18 cellular contexts compared by ENCODE assay signal in the genomic region with DNA sequence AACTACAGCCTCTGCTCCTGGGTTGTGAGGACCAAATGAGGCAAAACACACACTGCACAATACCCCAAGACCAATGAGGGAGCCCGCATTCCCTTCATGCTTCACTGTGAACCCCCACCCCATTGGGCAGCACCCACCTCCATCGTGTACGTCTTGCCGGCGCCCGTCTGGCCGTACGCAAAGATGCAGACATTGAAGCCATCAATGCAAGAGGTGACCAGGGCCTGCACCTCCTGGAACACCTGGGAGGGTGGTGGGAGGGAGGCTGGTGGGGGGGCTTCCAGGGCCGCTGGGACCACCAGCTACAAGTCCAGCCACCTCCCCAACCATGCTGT. TPM values are rescaled to one million over a fixed set of nuclear protein-coding genes. Genes with fewer than 3 reads are reported as not detected.
DNase-seq lines count a peak whose midpoint lies in the region; ATAC-seq, FAIRE-seq and TF ChIP-seq lines count a peak whose summit lies in the region.
"Had no signal": no experiment of that assay in that cellular context is flagged by ENCODE, and none has a peak within 500 bp of the region (broad histone marks: within the 10 kb centered on the region; RNA-seq: fewer than 3 reads in every experiment).

No MANE protein-coding gene starts in this region.

- no peaks in the 10 kb centered on the region for H3K9me2 ChIP-seq in HCT116 (ENCODE audit: insufficient read depth)

- H3K27me3 ChIP-seq in HCT116 (ENCODE audit: insufficient read depth, low read length) (no peaks in the 10 kb centered on the region), astrocyte (ENCODE audit: insufficient read depth, low read length) (no peaks in the 10 kb centered on the region), keratinocyte (ENCODE audit: control insufficient read depth, extremely low read depth, insufficient read depth, low read length) (no peaks in the 10 kb centered on the region)

- dilution Hi-C loops in keratinocyte (cut with MboI; ENCODE audit: extremely low pct_ligation_motif_present, low sequenced_read_pairs) = no loop called here

- FAIRE-seq in astrocyte (lab: Jason Lieb, UNC) (no peak), keratinocyte (lab: Jason Lieb, UNC) (no peak)
- FAIRE-seq: HepG2 had no signal

- peak overlapping the region; percentile 66 for H3K9ac ChIP-seq in HCT116 (ENCODE audit: low read length)
- no peak overlapping the region for H3K9ac ChIP-seq in astrocyte (ENCODE audit: low read length)
- H3K9ac ChIP-seq in keratinocyte (ENCODE audit: control insufficient read depth, extremely low read depth, insufficient read depth, low read length) = peak overlapping the region; percentile 19

- no peak for DNase-seq in HCT116 (ENCODE audit: low read depth, low spot score)
- DNase-seq in astrocyte (ENCODE audit: low read depth) = no peak
- DNase-seq in keratinocyte (ENCODE audit: low read depth, low spot score) = no peak
- DNase-seq in stimulated activated CD4-positive, alpha-beta T cell treated with anti-CD3 and anti-CD28 coated beads, Interleukin-1b, Interleukin-23, amount 100 ng/mL, for 48 hours = no peak
- DNase-seq: AML-193, COR-L47, NCI-H1092, NCI-H2081 treated with DMSO at 0.1 percent for 48 hours, NCI-H510A, NCI-H774 had no signal

- RAD21 ChIA-PET in HCT116 (lab: Charles Lee; ENCODE audit: low non-redundant PET in 1 of 2, low total read pairs in 2 of 2, uncharacterized antibody in 2 of 2, unreplicated experiment in 2 of 2) = no interaction called here

- peak overlapping the region; percentile 66 for H3K27ac Mint-ChIP-seq in astrocyte (ENCODE audit: unreplicated experiment)

- H3K9me3 Mint-ChIP-seq in astrocyte (ENCODE audit: unreplicated experiment) = no peaks in the 10 kb centered on the region

- H3K27ac ChIP-seq in 22Rv1 = peak overlapping the region; percentile 53
- H3K27ac ChIP-seq in HCT116 (ENCODE audit: low read depth, low read length) = peak overlapping the region; percentile 77
- no peak overlapping the region for H3K27ac ChIP-seq in astrocyte (ENCODE audit: low read depth, low read length)
- H3K27ac ChIP-seq in keratinocyte (ENCODE audit: control insufficient read depth, insufficient read depth, low read length) = peak overlapping the region; percentile 92

- H4K20me1 ChIP-seq in HCT116 (ENCODE audit: insufficient read depth) (no peaks in the 10 kb centered on the region), astrocyte (ENCODE audit: insufficient read depth, low read length) (peaks cover 3% of the 10 kb centered on the region), keratinocyte (ENCODE audit: control insufficient read depth, extremely low read depth, insufficient read depth, low read length) (no peaks in the 10 kb centered on the region)

- POLR2A ChIA-PET in HCT116 (lab: Charles Lee) = interaction anchor here (0.6 to 1.0 kb wide), 3 partner anchors 29 to 100 kb away, joined by 3 read pairs; partner anchors contain the start of gene KATNB1

- H3K36me3 ChIP-seq in HCT116 (ENCODE audit: control insufficient read depth in 1 of 2, insufficient read depth in 2 of 2, low read length in 2 of 2) (peaks cover 0 to 5% of the 10 kb centered on the region in 2 experiments; a peak in 1 of 4 replicates), astrocyte (ENCODE audit: insufficient read depth, low read length) (peaks cover 17% of the 10 kb centered on the region), keratinocyte (ENCODE audit: control insufficient read depth in 2 of 2, extremely low read depth in 1 of 2, insufficient read depth in 2 of 2, low read length in 2 of 2) (peaks cover 18 to 51% of the 10 kb centered on the region in 2 experiments)

- H3K4me1 Mint-ChIP-seq in astrocyte (ENCODE audit: low read depth, unreplicated experiment) = peaks cover 25% of the 10 kb centered on the region

- TF ChIP-seq CTCF in 22Rv1 (IDR thresholded peaks at IDR 0.05) = no peak
- no peak for TF ChIP-seq CTCF in HCT116 (IDR thresholded peaks at IDR 0.05 in 2 of 3, conservative IDR thresholded peaks at IDR 0.05 in 1 of 3; ENCODE audit: borderline replicate concordance in 1 of 3, insufficient read depth in 1 of 3, low read depth in 2 of 3, low read length in 2 of 3)
- TF ChIP-seq CTCF in astrocyte (IDR thresholded peaks at IDR 0.05; ENCODE audit: insufficient read depth, low read depth, low read length) = no peak
- no peak for TF ChIP-seq CTCF in keratinocyte (optimal IDR thresholded peaks at IDR 0.05 in 1 of 3, IDR thresholded peaks at IDR 0.05 in 1 of 3, conservative IDR thresholded peaks at IDR 0.05 in 1 of 3; ENCODE audit: extremely low read depth in 1 of 3, insufficient read depth in 2 of 3, low read length in 3 of 3)

- no TSS peak for BruUV-seq in HCT116 (replicated peaks; lab: Mats Ljungman, UMichigan)

- H3K4me3 Mint-ChIP-seq in astrocyte (ENCODE audit: unreplicated experiment) = no peak overlapping the region
- H3K4me3 Mint-ChIP-seq: CD14-positive monocyte had no signal

- H3K79me2 ChIP-seq in HCT116 (ENCODE audit: insufficient read depth, low read length) = no peaks in the 10 kb centered on the region
- H3K79me2 ChIP-seq in astrocyte (ENCODE audit: insufficient read depth, low read length) = peaks cover 4% of the 10 kb centered on the region
- no peaks in the 10 kb centered on the region for H3K79me2 ChIP-seq in keratinocyte (ENCODE audit: control insufficient read depth, insufficient read depth, low read length)

- H3K36me3 Mint-ChIP-seq in astrocyte (ENCODE audit: low read depth, unreplicated experiment) = peaks cover 25% of the 10 kb centered on the region
- H3K36me3 Mint-ChIP-seq: CD14-positive monocyte had no signal

- no peak for TF ChIP-seq RAD21 in HCT116 (IDR thresholded peaks at IDR 0.05; ENCODE audit: low read depth)

- H2AFZ ChIP-seq in HCT116 (ENCODE audit: low read depth, low read length, poor library complexity, severe bottlenecking) = no peak overlapping the region
- no peak overlapping the region for H2AFZ ChIP-seq in astrocyte (ENCODE audit: low read depth, low read length)
- H2AFZ ChIP-seq in keratinocyte (ENCODE audit: control insufficient read depth, low read length) = no peak overlapping the region
- H2AFZ ChIP-seq: PC-9 had no signal

- H3K4me3 ChIP-seq in HCT116 (replicated peaks in 1 of 2; ENCODE audit: low read depth in 1 of 2, low read length in 2 of 2) (no peak overlapping the region; a peak in 1 of 4 replicates), astrocyte (ENCODE audit: insufficient read depth, low read depth, low read length) (no peak overlapping the region), keratinocyte (ENCODE audit: control insufficient read depth in 2 of 3, extremely low read depth in 1 of 3, insufficient read depth in 2 of 3, low read depth in 1 of 3, low read length in 3 of 3) (no peak overlapping the region)
- H3K4me3 ChIP-seq: PC-9, SK-N-MC had no signal

- peaks cover 15 to 25% of the 10 kb centered on the region in 2 experiments for H3K4me1 ChIP-seq in HCT116 (ENCODE audit: control insufficient read depth in 1 of 2, insufficient read depth in 2 of 2, low read length in 2 of 2)
- peaks cover 8% of the 10 kb centered on the region for H3K4me1 ChIP-seq in astrocyte (ENCODE audit: insufficient read depth, low read length)
- peaks cover 21% of the 10 kb centered on the region for H3K4me1 ChIP-seq in keratinocyte (ENCODE audit: control insufficient read depth, extremely low read depth, insufficient read depth, low read length)

- no peaks in the 10 kb centered on the region for H3K27me3 Mint-ChIP-seq in astrocyte (ENCODE audit: low read depth, unreplicated experiment)

- H3K9me1 ChIP-seq in keratinocyte (ENCODE audit: control insufficient read depth, extremely low read depth, insufficient read depth, low read length) = no peaks in the 10 kb centered on the region

- peak overlapping the region; percentile 94 for H3K4me2 ChIP-seq in HCT116 (ENCODE audit: low read length)
- no peak overlapping the region for H3K4me2 ChIP-seq in astrocyte (ENCODE audit: low read length)
- no peak overlapping the region for H3K4me2 ChIP-seq in keratinocyte (ENCODE audit: control insufficient read depth, extremely low read depth, insufficient read depth, low read depth, low read length)

- H3K9me3 ChIP-seq in HCT116 (ENCODE audit: control insufficient read depth in 1 of 2, insufficient read depth in 1 of 2, low read depth in 1 of 2, low read length in 2 of 2) = no peaks in the 10 kb centered on the region
- H3K9me3 ChIP-seq in astrocyte (ENCODE audit: insufficient read depth, low read depth, low read length) = no peaks in the 10 kb centered on the region
- no peaks in the 10 kb centered on the region for H3K9me3 ChIP-seq in keratinocyte (ENCODE audit: control insufficient read depth, low read depth, low read length)

- ATAC-seq in HCT116 (no peak), GM19395 (IDR thresholded peaks at IDR 0.05; ENCODE audit: unreplicated experiment) (no peak), GM18511 (IDR thresholded peaks at IDR 0.05; ENCODE audit: unreplicated experiment) (no peak), HG03159 (IDR thresholded peaks at IDR 0.05; ENCODE audit: unreplicated experiment) (no peak)

- TF ChIP-seq POLR2A in HCT116 (IDR thresholded peaks at IDR 0.05; ENCODE audit: borderline replicate concordance, extremely low read depth, insufficient read depth, insufficient read length) = no peak

- CTCF ChIA-PET in HCT116 (lab: Charles Lee) = interaction anchor here (0.8 kb wide), 1 partner anchor 188 kb away, joined by 3 read pairs; no protein-coding TSS in a partner anchor

- intact Hi-C loops in HCT116 (cut with micrococcal nuclease) = no loop called here

RNA-seq across cellular contexts. Expression of gene KATNB1, which starts 28.4 kb away (rescaled TPM):
- total RNA-seq in HCT116 (2021; ENCODE audit: unreplicated experiment) (32.2 TPM), astrocyte (21.1 and 28.6 TPM in 2 replicates)
- 31.0 and 31.3 TPM in 2 replicates for polyA plus RNA-seq in HCT116 (2012)
- polyA plus RNA-seq in keratinocyte = 18.9 to 21.8 TPM (median 20.6 TPM) in 3 replicates
- 28.6 TPM for polyA plus RNA-seq in keratinocyte (2011; ENCODE audit: low read depth)
- polyA plus RNA-seq in keratinocyte (2011; cell fraction: cytosol; rRNA removed) = 12.2 and 26.1 TPM in 2 replicates
- 28.5 and 40.1 TPM in 2 replicates for polyA plus RNA-seq in keratinocyte (2011; cell fraction: nucleus; rRNA removed)
- 17.8 and 21.1 TPM in 2 replicates for polyA plus RNA-seq in keratinocyte (2012; ENCODE audit: low replicate concordance)
- polyA minus RNA-seq in keratinocyte = 17.5 to 38.7 TPM (median 26.3 TPM) in 3 replicates
- 29.4 TPM for polyA minus RNA-seq in keratinocyte (2011; cell fraction: cytosol; rRNA and poly(A)+ RNA removed)
- 16.4 and 22.3 TPM in 2 replicates for polyA minus RNA-seq in keratinocyte (2011; cell fraction: nucleus; rRNA and poly(A)+ RNA removed)

RNA-seq across cellular contexts. Expression of gene KIFC3, which starts 38.3 kb away (rescaled TPM):
- total RNA-seq in HCT116 (2021; ENCODE audit: unreplicated experiment) = 31.9 TPM
- polyA plus RNA-seq in HCT116 (2012) = 28.9 and 41.1 TPM in 2 replicates
- total RNA-seq in astrocyte = 80.4 and 96.9 TPM in 2 replicates
- 22.7 to 32.8 TPM (median 27.9 TPM) in 3 replicates for polyA plus RNA-seq in keratinocyte
- polyA plus RNA-seq in keratinocyte (2011; ENCODE audit: low read depth) = 33.9 TPM
- 12.9 and 27.8 TPM in 2 replicates for polyA plus RNA-seq in keratinocyte (2011; cell fraction: cytosol; rRNA removed)
- 49.8 and 69.5 TPM in 2 replicates for polyA plus RNA-seq in keratinocyte (2011; cell fraction: nucleus; rRNA removed)
- polyA plus RNA-seq in keratinocyte (2012; ENCODE audit: low replicate concordance) = 37.9 and 40.1 TPM in 2 replicates
- polyA minus RNA-seq in keratinocyte = 31.2 to 72.9 TPM (median 41.7 TPM) in 3 replicates
- 48.5 TPM for polyA minus RNA-seq in keratinocyte (2011; cell fraction: cytosol; rRNA and poly(A)+ RNA removed)
- polyA minus RNA-seq in keratinocyte (2011; cell fraction: nucleus; rRNA and poly(A)+ RNA removed) = 48.5 and 49.4 TPM in 2 replicates
